9 cellular contexts compared by ENCODE assay signal in genomic region chr2:42192642-42193566, GRCh38. TPM values are rescaled to one million over a fixed set of nuclear protein-coding genes. Genes with fewer than 3 reads are reported as not detected.
A peak's percentile ranks its signal among the peaks of the same experiment; 100 is the strongest.
DNase-seq lines count a peak whose midpoint lies in the region; ATAC-seq, FAIRE-seq and TF ChIP-seq lines count a peak whose summit lies in the region.
"Had no signal": no experiment of that assay in that cellular context is flagged by ENCODE, and none has a peak within 500 bp of the region (broad histone marks: within the 10 kb centered on the region; RNA-seq: fewer than 3 reads in every experiment).

No MANE protein-coding gene starts in this region.

- peaks cover 86% of the 10 kb centered on the region for H3K4me1 ChIP-seq in CD4-positive, CD25-positive, alpha-beta regulatory T cell (ENCODE audit: control insufficient read depth, insufficient read depth, low read length, poor library complexity, severe bottlenecking)
- peaks cover 39% of the 10 kb centered on the region for H3K4me1 ChIP-seq in upper lobe of right lung

- peak in 1 of 3 donors; percentile 24 for DNase-seq in CD4-positive, CD25-positive, alpha-beta regulatory T cell
- DNase-seq in GM19239 (ENCODE audit: insufficient read length, low spot score) (no peak), SIG-M5 (lab: John Stamatoyannopoulos, UW) (no peak), upper lobe of right lung (no peak)
- DNase-seq: stimulated activated CD4-positive, alpha-beta T cell treated with anti-CD3 and anti-CD28 coated beads, Interleukin-15, amount 100 ng/mL, for 24 hours had no signal

- no peak for TF ChIP-seq CTCF in upper lobe of right lung (IDR thresholded peaks at IDR 0.05)

- H3K27ac ChIP-seq in CD4-positive, CD25-positive, alpha-beta regulatory T cell (ENCODE audit: insufficient read depth, low read length, poor library complexity, severe bottlenecking): peak overlapping the region; percentile 60
- no peak overlapping the region for H3K27ac ChIP-seq in upper lobe of right lung

- peaks cover 53 to 89% (median 71%) of the 10 kb centered on the region in 4 donors for H3K4me1 Mint-ChIP-seq in CD4-positive, CD25-positive, alpha-beta regulatory T cell
- H3K4me1 Mint-ChIP-seq in dendritic cell treated with granulocyte-macrophage colony-stimulating factor and Interleukin-4, amounts not matched to agents 40 ng/mL and 50 ng/mL, for 4 days (ENCODE audit: low read depth): peaks cover 42% of the 10 kb centered on the region

- peak overlapping the region; percentile 72 for H3K4me3 ChIP-seq in CD4-positive, CD25-positive, alpha-beta regulatory T cell (ENCODE audit: low read depth, low read length)
- H3K4me3 ChIP-seq in upper lobe of right lung: no peak overlapping the region

- ATAC-seq in CD4-positive, CD25-positive, alpha-beta regulatory T cell (ENCODE audit: low read depth in 2 of 2): peak; percentile 52
- peak; percentile 66 for ATAC-seq in HG03442 (IDR thresholded peaks at IDR 0.05; ENCODE audit: unreplicated experiment)
- ATAC-seq in upper lobe of right lung: no peak
- no peak for ATAC-seq in HG03354 (IDR thresholded peaks at IDR 0.05; ENCODE audit: poor library complexity, severe bottlenecking, unreplicated experiment)
- ATAC-seq in GM18861 (IDR thresholded peaks at IDR 0.05; ENCODE audit: unreplicated experiment): no peak

- H3K27me3 Mint-ChIP-seq in CD4-positive, CD25-positive, alpha-beta regulatory T cell: no peaks in the 10 kb centered on the region
- H3K27me3 Mint-ChIP-seq in dendritic cell treated with granulocyte-macrophage colony-stimulating factor and Interleukin-4, amounts not matched to agents 40 ng/mL and 50 ng/mL, for 4 days: peaks cover under 1% of the 10 kb centered on the region

- H3K9me3 ChIP-seq in CD4-positive, CD25-positive, alpha-beta regulatory T cell (ENCODE audit: control insufficient read depth in 2 of 2, low read length in 2 of 2): no peaks in the 10 kb centered on the region
- H3K9me3 ChIP-seq in upper lobe of right lung: no peaks in the 10 kb centered on the region

- H3K36me3 ChIP-seq in CD4-positive, CD25-positive, alpha-beta regulatory T cell (ENCODE audit: control insufficient read depth, insufficient read depth, low read length): peaks cover 6% of the 10 kb centered on the region
- no peaks in the 10 kb centered on the region for H3K36me3 ChIP-seq in upper lobe of right lung

- intact Hi-C loops in dendritic cell treated with granulocyte-macrophage colony-stimulating factor and Interleukin-4, amounts not matched to agents 40 ng/mL and 50 ng/mL, for 4 days (cut with micrococcal nuclease): no loop called here
- intact Hi-C loops in upper lobe of right lung (cut with DNase I): no loop called here

- no peaks in the 10 kb centered on the region for H3K27me3 ChIP-seq in CD4-positive, CD25-positive, alpha-beta regulatory T cell (ENCODE audit: control insufficient read depth, insufficient read depth, low read length)
- H3K27me3 ChIP-seq in upper lobe of right lung: no peaks in the 10 kb centered on the region

- peak overlapping the region; percentile 57 to 97 (median 83) for H3K27ac Mint-ChIP-seq in CD4-positive, CD25-positive, alpha-beta regulatory T cell
- H3K27ac Mint-ChIP-seq in dendritic cell treated with granulocyte-macrophage colony-stimulating factor and Interleukin-4, amounts not matched to agents 40 ng/mL and 50 ng/mL, for 4 days: peak overlapping the region; percentile 47

- peak overlapping the region; percentile 67 to 78 (median 72) for H3K4me3 Mint-ChIP-seq in CD4-positive, CD25-positive, alpha-beta regulatory T cell
- no peak overlapping the region for H3K4me3 Mint-ChIP-seq in dendritic cell treated with granulocyte-macrophage colony-stimulating factor and Interleukin-4, amounts not matched to agents 40 ng/mL and 50 ng/mL, for 4 days

- peaks cover 5% of the 10 kb centered on the region for H3K36me3 Mint-ChIP-seq in CD4-positive, CD25-positive, alpha-beta regulatory T cell
- peaks cover 8% of the 10 kb centered on the region for H3K36me3 Mint-ChIP-seq in dendritic cell treated with granulocyte-macrophage colony-stimulating factor and Interleukin-4, amounts not matched to agents 40 ng/mL and 50 ng/mL, for 4 days (ENCODE audit: low read depth)

- no peaks in the 10 kb centered on the region for H3K9me3 Mint-ChIP-seq in CD4-positive, CD25-positive, alpha-beta regulatory T cell
- H3K9me3 Mint-ChIP-seq in dendritic cell treated with granulocyte-macrophage colony-stimulating factor and Interleukin-4, amounts not matched to agents 40 ng/mL and 50 ng/mL, for 4 days: no peaks in the 10 kb centered on the region

- FAIRE-seq in GM19239 (lab: Jason Lieb, UNC): peak; percentile 49

RNA-seq across cellular contexts. Expression of gene EML4, which starts 23.8 kb away (rescaled TPM):
- total RNA-seq in CD4-positive, CD25-positive, alpha-beta regulatory T cell: 293 TPM
- 10 to 100 TPM; 83.7 to 92.7 (median 89.7) TPM for polyA plus RNA-seq in CD4-positive, CD25-positive, alpha-beta regulatory T cell
- total RNA-seq in upper lobe of right lung: 83.0 TPM

Comparison
In these comparisons a context has a peak if more than half of its experiments do, and no peak if none do; other contexts are left out.
1. ATAC-seq: peak in CD4-positive, CD25-positive, alpha-beta regulatory T cell (2 of 2) and HG03442 (single experiment); none in upper lobe of right lung (single experiment), HG03354 (single experiment) and GM18861 (single experiment).